8 cellular contexts compared by ENCODE assay signal in genomic region chr4:140099993-140100392, GRCh38. TPM values are rescaled to one million over a fixed set of nuclear protein-coding genes. Genes with fewer than 3 reads are reported as not detected.
DNase-seq lines count a peak whose midpoint lies in the region; ATAC-seq and TF ChIP-seq lines count a peak whose summit lies in the region.

No MANE protein-coding gene starts in this region.

- peak overlapping the region; percentile 37 for H3K4me3 Mint-ChIP-seq in activated CD4-positive, alpha-beta T cell treated with anti-CD3 and anti-CD28 coated beads for 36 hours
- H3K4me3 Mint-ChIP-seq in progenitor cell of endocrine pancreas (ENCODE audit: low read depth) = no peak overlapping the region

- no peaks in the 10 kb centered on the region for H3K9me3 Mint-ChIP-seq in activated CD4-positive, alpha-beta T cell treated with anti-CD3 and anti-CD28 coated beads for 36 hours (ENCODE audit: low read depth)
- H3K9me3 Mint-ChIP-seq in progenitor cell of endocrine pancreas (ENCODE audit: low read depth) = no peaks in the 10 kb centered on the region

- H3K4me3 ChIP-seq in spleen = peak overlapping the region in 1 of 8 donors; percentile 35

- peaks cover 45 to 77% (median 64%) of the 10 kb centered on the region in 6 donors for H3K4me1 ChIP-seq in spleen

- ATAC-seq in activated CD4-positive, alpha-beta T cell treated with anti-CD3 and anti-CD28 coated beads for 36 hours = no peak
- peak; percentile 27 for ATAC-seq in SK-N-SH treated with all-trans-retinoic acid at 6 μM for 48 hours

- 4 to 22% (median 8%) methylated on average over 6 of the region's 6 CpGs for WGBS in spleen, 5 donors

- no peaks in the 10 kb centered on the region for H3K36me3 Mint-ChIP-seq in activated CD4-positive, alpha-beta T cell treated with anti-CD3 and anti-CD28 coated beads for 36 hours (ENCODE audit: low read depth)
- H3K36me3 Mint-ChIP-seq in progenitor cell of endocrine pancreas (ENCODE audit: insufficient read depth) = peaks cover 1% of the 10 kb centered on the region

- no peak for TF ChIP-seq POLR2A in spleen (IDR thresholded peaks at IDR 0.05)

- TF ChIP-seq CTCF in spleen (IDR thresholded peaks at IDR 0.05 in 8 of 11, conservative IDR thresholded peaks at IDR 0.05 in 3 of 11) = no peak
- no peak for TF ChIP-seq CTCF in progenitor cell of endocrine pancreas (IDR thresholded peaks at IDR 0.05; ENCODE audit: unreplicated experiment)

- POLR2A ChIA-PET in activated CD4-positive, alpha-beta T cell treated with anti-CD3 and anti-CD28 coated beads for 36 hours (lab: Charles Lee) = no interaction called here

- H3K9me3 ChIP-seq in spleen = no peaks in the 10 kb centered on the region

- CTCF ChIA-PET in activated CD4-positive, alpha-beta T cell treated with anti-CD3 and anti-CD28 coated beads for 36 hours (lab: Charles Lee) = interaction anchor here (1.2 kb wide), 1 partner anchor 443 kb away, joined by 4 read pairs; no protein-coding TSS in a partner anchor

- H3K27ac ChIP-seq in spleen = peak overlapping the region in 7 of 8 donors; percentile 22 to 85 (median 73)

- H3K27me3 ChIP-seq in spleen (replicated peaks in 1 of 7) = no peaks in the 10 kb centered on the region

- DNase-seq in activated CD4-positive, alpha-beta T cell treated with anti-CD3 and anti-CD28 coated beads for 36 hours = peak; percentile 25
- DNase-seq in activated CD4-positive, alpha-beta T cell treated with anti-CD3 and anti-CD28 coated beads, Interleukin-2, amount 50 U/mL, for 48 hours = no peak
- peak in 41 of 42 donors; percentile 16 to 79 (median 47) for DNase-seq in head of caudate nucleus
- DNase-seq in spleen = peak; percentile 77
- no peak for DNase-seq in HuH-7.5 (ENCODE audit: low spot score)
- DNase-seq in progenitor cell of endocrine pancreas (ENCODE audit: low spot score, unreplicated experiment) = no peak
- DNase-seq in DMS153 treated with DMSO at 0.1 percent for 48 hours (lab: John Stamatoyannopoulos, UW; ENCODE audit: unreplicated experiment) = no peak

- no peaks in the 10 kb centered on the region for H3K36me3 ChIP-seq in spleen

- intact Hi-C loops in activated CD4-positive, alpha-beta T cell treated with anti-CD3 and anti-CD28 coated beads for 36 hours (cut with DNase I, micrococcal nuclease) = loop anchor here (5.0 to 10.0 kb wide), 4 partner anchors 48 to 925 kb away; partner anchors contain the start of genes ELF2 (in 1 of the 2) and SCOC (in 1 of the 2)
- intact Hi-C loops in head of caudate nucleus (cut with DNase I) (loop anchor here (10.0 kb wide), 1 partner anchor 55 kb away; no protein-coding TSS in a partner anchor), spleen (cut with DNase I; ENCODE audit: low total_unique reads) (no loop called here)

- peaks cover 79% of the 10 kb centered on the region for H3K4me1 Mint-ChIP-seq in activated CD4-positive, alpha-beta T cell treated with anti-CD3 and anti-CD28 coated beads for 36 hours
- H3K4me1 Mint-ChIP-seq in progenitor cell of endocrine pancreas (ENCODE audit: low read depth) = peaks cover 38% of the 10 kb centered on the region

- peak overlapping the region; percentile 48 for H3K27ac Mint-ChIP-seq in activated CD4-positive, alpha-beta T cell treated with anti-CD3 and anti-CD28 coated beads for 36 hours
- no peak overlapping the region for H3K27ac Mint-ChIP-seq in progenitor cell of endocrine pancreas

- no peaks in the 10 kb centered on the region for H3K27me3 Mint-ChIP-seq in activated CD4-positive, alpha-beta T cell treated with anti-CD3 and anti-CD28 coated beads for 36 hours
- no peaks in the 10 kb centered on the region for H3K27me3 Mint-ChIP-seq in progenitor cell of endocrine pancreas

TF ChIP-seq in SK-N-SH treated with all-trans-retinoic acid at 6 μM for 48 hours, 23 proteins besides CTCF, POLR2A, EP300 and RAD21:
- no peak for TF ChIP-seq GLIS3 (CRISPR knock-in tag; IDR thresholded peaks at IDR 0.05)
- TF ChIP-seq BACH2 (CRISPR knock-in tag; IDR thresholded peaks at IDR 0.05; ENCODE audit: borderline replicate concordance) = no peak
- TF ChIP-seq TOX (CRISPR knock-in tag; IDR thresholded peaks at IDR 0.05; ENCODE audit: borderline replicate concordance) = no peak
- TF ChIP-seq ZFP3 (CRISPR knock-in tag; IDR thresholded peaks at IDR 0.05) = no peak
- TF ChIP-seq TCF4 (CRISPR knock-in tag; IDR thresholded peaks at IDR 0.05; ENCODE audit: borderline replicate concordance) = no peak
- TF ChIP-seq ZFP30 (CRISPR knock-in tag; IDR thresholded peaks at IDR 0.05) = no peak
- no peak for TF ChIP-seq ARNTL (CRISPR knock-in tag; IDR thresholded peaks at IDR 0.05; ENCODE audit: borderline replicate concordance, low read depth)
- no peak for TF ChIP-seq TSHZ2 (CRISPR knock-in tag; IDR thresholded peaks at IDR 0.05)
- no peak for TF ChIP-seq ISL1 (CRISPR knock-in tag; IDR thresholded peaks at IDR 0.05)
- no peak for TF ChIP-seq RARB (CRISPR knock-in tag; IDR thresholded peaks at IDR 0.05)
- TF ChIP-seq OSR1 (CRISPR knock-in tag; IDR thresholded peaks at IDR 0.05) = no peak
- no peak for TF ChIP-seq CREB5 (CRISPR knock-in tag; IDR thresholded peaks at IDR 0.05; ENCODE audit: low read depth)
- no peak for TF ChIP-seq SNAI2 (CRISPR knock-in tag; IDR thresholded peaks at IDR 0.05)
- TF ChIP-seq ESRRG (CRISPR knock-in tag; IDR thresholded peaks at IDR 0.05) = no peak
- no peak for TF ChIP-seq ZNF8 (CRISPR knock-in tag; IDR thresholded peaks at IDR 0.05)

RNA-seq across cellular contexts. Expression of gene MAML3, which starts 54.0 kb away (rescaled TPM):
- 1 to 10 TPM; 1.6 to 1.9 TPM for total RNA-seq in activated CD4-positive, alpha-beta T cell treated with anti-CD3 and anti-CD28 coated beads for 36 hours
- total RNA-seq in spleen (10 to 100 TPM in 6 of 7 donors, 1 to 10 TPM in 1; 6.7 to 18.4 (median 14.7) TPM), progenitor cell of endocrine pancreas (44.4 and 48.5 TPM in 2 replicates)
- polyA plus RNA-seq in spleen = 1 to 10 TPM in 1 of 3 donors, under 1 TPM in 2; 0.63 to 1.6 (median 0.83) TPM

Comparison
In these comparisons a context has a peak if more than half of its experiments do, and no peak if none do; other contexts are left out.
1. DNase-seq: peak in activated CD4-positive, alpha-beta T cell treated with anti-CD3 and anti-CD28 coated beads for 36 hours (single experiment), head of caudate nucleus (41 of 42) and spleen (single experiment); none in activated CD4-positive, alpha-beta T cell treated with anti-CD3 and anti-CD28 coated beads, Interleukin-2, amount 50 U/mL, for 48 hours (0 of 2), HuH-7.5 (single experiment), progenitor cell of endocrine pancreas (single experiment) and DMS153 treated with DMSO at 0.1 percent for 48 hours (single experiment).